24 cellular contexts compared by ENCODE assay signal in the genomic region with DNA sequence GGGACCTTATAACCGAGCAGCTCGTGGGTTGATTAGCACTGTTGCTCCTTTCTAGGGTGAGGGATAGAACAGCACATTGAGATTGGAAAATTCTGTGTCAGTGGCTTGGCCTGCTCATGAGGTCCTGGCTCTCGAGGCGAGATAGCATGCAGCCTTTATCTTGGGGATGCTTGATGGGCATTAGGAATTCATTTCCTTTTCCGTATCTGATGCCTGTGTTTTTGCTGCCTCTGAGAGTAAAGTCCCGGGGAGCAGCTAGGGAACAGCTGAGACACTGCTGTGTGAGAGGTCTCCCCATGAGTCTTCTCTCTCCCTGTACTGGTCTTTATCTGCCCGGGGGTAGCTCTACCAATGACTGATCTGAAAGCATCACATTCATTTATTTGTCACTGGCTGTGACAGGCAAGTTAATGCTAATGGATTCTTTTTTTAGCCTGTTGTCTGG. TPM values are rescaled to one million over a fixed set of nuclear protein-coding genes. Genes with fewer than 3 reads are reported as not detected.
A peak's percentile ranks its signal among the peaks of the same experiment; 100 is the strongest.
DNase-seq lines count a peak whose midpoint lies in the region; ATAC-seq and TF ChIP-seq lines count a peak whose summit lies in the region.
"Had no signal": no experiment of that assay in that cellular context is flagged by ENCODE, and none has a peak within 500 bp of the region (broad histone marks: within the 10 kb centered on the region; RNA-seq: fewer than 3 reads in every experiment).

No MANE protein-coding gene starts in this region.

- H3K4me3 ChIP-seq in left ventricle myocardium inferior: no peak overlapping the region
- H3K4me3 ChIP-seq: BLaER1 treated with 17β-estradiol and CSF1 and Interleukin-3, amounts not matched to agents 10 nM and 100 nM; HAP-1; psoas muscle; tibial artery had no signal

- no peaks in the 10 kb centered on the region for H3K27me3 ChIP-seq in left ventricle myocardium inferior (ENCODE audit: low read depth)
- H3K27me3 ChIP-seq: BLaER1 treated with 17β-estradiol and CSF1 and Interleukin-3, amounts not matched to agents 10 nM and 100 nM; tibial artery had no signal

- H3K36me3 ChIP-seq in left ventricle myocardium inferior: peaks cover 39% of the 10 kb centered on the region

- intact Hi-C loops in left cardiac atrium (cut with DNase I): no loop called here
- intact Hi-C loops in left ventricle myocardium inferior (cut with micrococcal nuclease): no loop called here

- no peaks in the 10 kb centered on the region for H3K27me3 Mint-ChIP-seq in mesothelial cell of epicardium (ENCODE audit: low read depth)
- H3K27me3 Mint-ChIP-seq: activated naive CD8-positive, alpha-beta T cell treated with anti-CD3 and anti-CD28 coated beads for 36 hours had no signal

- H3K9me3 ChIP-seq in left ventricle myocardium inferior (replicated peaks): no peaks in the 10 kb centered on the region
- H3K9me3 ChIP-seq: BLaER1 treated with 17β-estradiol and CSF1 and Interleukin-3, amounts not matched to agents 10 nM and 100 nM; HAP-1; psoas muscle; tibial artery had no signal

- H3K4me1 ChIP-seq in left ventricle myocardium inferior: peaks cover 26% of the 10 kb centered on the region
- H3K4me1 ChIP-seq: tibial artery had no signal

- DNase-seq in left cardiac atrium (no peak), left ventricle myocardium inferior (no peak), astrocyte of the hippocampus (ENCODE audit: low read depth, low spot score) (peak; percentile 38), mesothelial cell of epicardium (ENCODE audit: low spot score in 2 of 2, unreplicated experiment in 2 of 2) (no peak), NCI-H748 treated with DMSO at 0.1 percent for 48 hours (lab: John Stamatoyannopoulos, UW) (no peak), NCI-H2196 (lab: John Stamatoyannopoulos, UW; ENCODE audit: unreplicated experiment) (no peak), cerebellum (ENCODE audit: low spot score) (no peak)
- DNase-seq: activated CD4-positive, CD25-positive, alpha-beta regulatory T cell treated with anti-CD3 and anti-CD28 coated beads, Interleukin-2, amount 50 U/mL, for 72 hours; activated naive CD8-positive, alpha-beta T cell treated with anti-CD3 and anti-CD28 coated beads for 36 hours; Calu3; left colon; NCI-H1092; NCI-H1930; NCI-H2227 treated with DMSO at 0.1 percent for 48 hours; NCI-H82; psoas muscle; SHP77; small intestine; stimulated activated naive CD4-positive, alpha-beta T cell; tibial artery had no signal

- peak overlapping the region; percentile 75 for H3K27ac Mint-ChIP-seq in mesothelial cell of epicardium
- H3K27ac Mint-ChIP-seq: activated naive CD8-positive, alpha-beta T cell treated with anti-CD3 and anti-CD28 coated beads for 36 hours had no signal

- H3K27ac ChIP-seq in left ventricle myocardium inferior (replicated peaks): no peak overlapping the region
- H3K27ac ChIP-seq: BLaER1 treated with 17β-estradiol and CSF1 and Interleukin-3, amounts not matched to agents 10 nM and 100 nM; psoas muscle; tibial artery had no signal

- H3K36me3 Mint-ChIP-seq in mesothelial cell of epicardium: peaks cover 42% of the 10 kb centered on the region

- H3K4me1 Mint-ChIP-seq in mesothelial cell of epicardium: peaks cover 19% of the 10 kb centered on the region

- TF ChIP-seq CTCF in left ventricle myocardium inferior (IDR thresholded peaks at IDR 0.05; ENCODE audit: borderline replicate concordance): no peak
- no peak for TF ChIP-seq CTCF in mesothelial cell of epicardium (IDR thresholded peaks at IDR 0.05; ENCODE audit: unreplicated experiment)

- no peak overlapping the region for H3K4me3 Mint-ChIP-seq in mesothelial cell of epicardium
- H3K4me3 Mint-ChIP-seq: activated naive CD8-positive, alpha-beta T cell treated with anti-CD3 and anti-CD28 coated beads for 36 hours; nephron had no signal

- no peaks in the 10 kb centered on the region for H3K9me3 Mint-ChIP-seq in mesothelial cell of epicardium
- H3K9me3 Mint-ChIP-seq: activated naive CD8-positive, alpha-beta T cell treated with anti-CD3 and anti-CD28 coated beads for 36 hours; nephron had no signal

- ATAC-seq in left cardiac atrium (peak; percentile 27 to 34), GM21447 (IDR thresholded peaks at IDR 0.05; ENCODE audit: unreplicated experiment) (no peak)
- ATAC-seq: left colon had no signal

RNA-seq across cellular contexts. Expression of a gene that starts 14.5 kb away (rescaled TPM):
- total RNA-seq in left cardiac atrium (10 to 100 TPM; 84.1 to 95.5 TPM), left ventricle myocardium inferior (118 TPM), mesothelial cell of epicardium (136 to 144 TPM (median 140 TPM) in 3 replicates), cerebellum (148 TPM)
